8 cellular contexts compared by ENCODE assay signal in the genomic region with DNA sequence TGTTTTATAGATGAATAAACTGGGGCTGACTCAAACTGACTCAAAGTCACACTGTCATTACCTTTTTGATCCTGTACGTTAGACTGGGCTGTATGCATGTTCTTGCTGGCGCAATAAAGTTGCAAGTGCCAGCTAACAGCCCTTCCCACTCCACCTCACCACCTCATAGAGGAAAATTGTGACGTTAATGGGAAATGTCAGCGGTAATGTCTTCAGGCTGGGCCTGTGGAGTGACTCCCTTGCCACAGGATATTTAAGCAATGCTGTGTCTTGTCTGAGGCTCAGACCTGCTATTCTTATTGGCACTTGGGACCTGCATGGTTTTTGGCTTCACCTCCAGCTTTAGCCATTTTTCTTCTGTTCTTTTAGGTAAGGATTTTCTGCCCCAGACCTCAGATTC. TPM values are rescaled to one million over a fixed set of nuclear protein-coding genes. Genes with fewer than 3 reads are reported as not detected.
DNase-seq lines count a peak whose midpoint lies in the region; ATAC-seq and TF ChIP-seq lines count a peak whose summit lies in the region.

No MANE protein-coding gene starts in this region.

- no TSS peak for BruUV-seq in Panc1 (replicated peaks; lab: Mats Ljungman, UMichigan)

- 0 out of 2 replicates have a peak overlapping the region, but pooled peaks have one; percentile 2 for H3K9ac ChIP-seq in ES-I3 (ENCODE audit: low read depth, low read length)
- H3K9ac ChIP-seq in skeletal muscle tissue (ENCODE audit: low read depth in 1 of 3, low read length in 3 of 3): peak overlapping the region in 2 of 3 donors; percentile 17 to 40

- 56% methylated on average over 4 of the region's 4 CpGs for WGBS in esophagus muscularis mucosa
- WGBS in ovary, 3 donors: 62 to 83% (median 80%) methylated on average over 4 of the region's 4 CpGs

- peak overlapping the region; percentile 45; the same call in 1 of the 2 replicates for H3K27ac ChIP-seq in Panc1 (ENCODE audit: low read length)
- H3K27ac ChIP-seq in esophagus muscularis mucosa (replicated peaks in 1 of 4): peak overlapping the region; percentile 21 to 48 (median 33)
- H3K27ac ChIP-seq in skeletal muscle tissue (ENCODE audit: low read depth, low read length): peak overlapping the region; percentile 28
- peak overlapping the region in 1 of 2 donors; percentile 1 for H3K27ac ChIP-seq in ovary

- no peak overlapping the region for H3K4me3 ChIP-seq in Panc1 (ENCODE audit: low read depth in 2 of 2, low read length in 2 of 2)
- no peak overlapping the region for H3K4me3 ChIP-seq in esophagus muscularis mucosa
- H3K4me3 ChIP-seq in skeletal muscle tissue (ENCODE audit: low read length in 3 of 3): no peak overlapping the region
- H3K4me3 ChIP-seq in ovary: no peak overlapping the region

- CTCF ChIA-PET in Panc1 (lab: Charles Lee): interaction anchor here (0.6 to 1.4 kb wide), 9 partner anchors 35 to 252 kb away, joined by 3 to 9 read pairs (median 4); partner anchors contain the start of genes CFLAR and FLACC1

- TF ChIP-seq POLR2A in esophagus muscularis mucosa (IDR thresholded peaks at IDR 0.05; ENCODE audit: low read depth) (no peak), ovary (IDR thresholded peaks at IDR 0.05) (no peak)

- DNase-seq in Panc1 (ENCODE audit: low read depth, low spot score) (no peak), esophagus muscularis mucosa (ENCODE audit: extremely low spot score) (no peak), ovary (no peak), SW480 (ENCODE audit: low spot score) (no peak), SHP77 (lab: John Stamatoyannopoulos, UW) (no peak)

- no peaks in the 10 kb centered on the region for H3K36me3 ChIP-seq in ES-I3 (ENCODE audit: insufficient read depth, low read length)
- H3K36me3 ChIP-seq in Panc1 (ENCODE audit: control insufficient read depth, insufficient read depth, low read length): peaks cover 1% of the 10 kb centered on the region; the same call in 1 of the 2 replicates
- H3K36me3 ChIP-seq in esophagus muscularis mucosa: peaks cover 63 to 100% (median 96%) of the 10 kb centered on the region in 4 donors
- peaks cover 58 to 69% (median 62%) of the 10 kb centered on the region in 3 donors for H3K36me3 ChIP-seq in skeletal muscle tissue (ENCODE audit: control insufficient read depth in 3 of 3, insufficient read depth in 3 of 3, low read length in 3 of 3)
- H3K36me3 ChIP-seq in ovary: no peaks in the 10 kb centered on the region

- H3K4me1 ChIP-seq in ES-I3 (ENCODE audit: insufficient read depth, low read length): peaks cover 6% of the 10 kb centered on the region; the same call in 1 of the 2 replicates
- H3K4me1 ChIP-seq in Panc1 (ENCODE audit: control insufficient read depth, insufficient read depth, low read length): peaks cover 8% of the 10 kb centered on the region
- peaks cover 23 to 56% (median 52%) of the 10 kb centered on the region in 4 donors for H3K4me1 ChIP-seq in esophagus muscularis mucosa
- peaks cover 8 to 20% (median 14%) of the 10 kb centered on the region in 3 donors for H3K4me1 ChIP-seq in skeletal muscle tissue (ENCODE audit: control insufficient read depth in 3 of 3, insufficient read depth in 3 of 3, low read length in 3 of 3)
- H3K4me1 ChIP-seq in ovary (ENCODE audit: insufficient read depth): peaks cover 6% of the 10 kb centered on the region

- ATAC-seq in HG02610 (IDR thresholded peaks at IDR 0.05; ENCODE audit: unreplicated experiment) (peak; percentile 5), Panc1 (peak; percentile 43; the same call in 1 of the 2 replicates)

- in situ Hi-C loops in Panc1 (cut with HindIII; ENCODE audit: low pct_unique_long_range_greater_than_20kb, low sequenced_read_pairs): no loop called here

- TF ChIP-seq EP300 in esophagus muscularis mucosa (IDR thresholded peaks at IDR 0.05): no peak
- no peak for TF ChIP-seq EP300 in ovary (IDR thresholded peaks at IDR 0.05)

- TF ChIP-seq CTCF in Panc1 (IDR thresholded peaks at IDR 0.05) (no peak), esophagus muscularis mucosa (IDR thresholded peaks at IDR 0.05) (no peak), ovary (IDR thresholded peaks at IDR 0.05) (no peak)

- H3K27me3 ChIP-seq in Panc1 (ENCODE audit: control insufficient read depth, insufficient read depth, low read length) (no peaks in the 10 kb centered on the region), esophagus muscularis mucosa (no peaks in the 10 kb centered on the region), skeletal muscle tissue (ENCODE audit: control insufficient read depth in 3 of 3, insufficient read depth in 3 of 3, low read length in 3 of 3) (no peaks in the 10 kb centered on the region), ovary (no peaks in the 10 kb centered on the region)

- POLR2A ChIA-PET in Panc1 (lab: Charles Lee): interaction anchor here (0.6 to 0.7 kb wide), 2 partner anchors 39 to 42 kb away, joined by 4 read pairs; partner anchors contain the start of gene CFLAR

- H3K9me3 ChIP-seq in ES-I3 (ENCODE audit: control insufficient read depth, insufficient read depth, low read length): no peaks in the 10 kb centered on the region
- no peaks in the 10 kb centered on the region for H3K9me3 ChIP-seq in Panc1 (ENCODE audit: control insufficient read depth, insufficient read depth, low read depth, low read length)
- H3K9me3 ChIP-seq in esophagus muscularis mucosa: no peaks in the 10 kb centered on the region
- no peaks in the 10 kb centered on the region for H3K9me3 ChIP-seq in skeletal muscle tissue (ENCODE audit: control insufficient read depth in 3 of 3, low read length in 3 of 3)
- H3K9me3 ChIP-seq in ovary: no peaks in the 10 kb centered on the region

- intact Hi-C loops in Panc1 (cut with micrococcal nuclease; ENCODE audit: unreplicated experiment) (no loop called here), esophagus muscularis mucosa (cut with DNase I) (loop anchor here (5.0 kb wide), 1 partner anchor 40 kb away; the partner anchor contains the start of gene CFLAR), ovary (cut with DNase I) (no loop called here)

RNA-seq across cellular contexts. Expression of gene CASP10, which starts 25.2 kb away (rescaled TPM):
- 0.87 TPM for total RNA-seq in Panc1 (2021; ENCODE audit: unreplicated experiment)
- polyA plus RNA-seq in Panc1 (2012; ENCODE audit: insufficient read length): 0.11 TPM
- total RNA-seq in esophagus muscularis mucosa: 1 to 10 TPM; 2.2 to 7.3 (median 4.3) TPM
- total RNA-seq in skeletal muscle tissue: 16.2 TPM
- total RNA-seq in ovary: 10 to 100 TPM in 1 of 7 donors, 1 to 10 TPM in 6; 2.1 to 19.0 (median 3.8) TPM
- 1 to 10 TPM; 2.4 to 7.8 TPM for polyA plus RNA-seq in ovary

RNA-seq across cellular contexts. Expression of gene CFLAR, which starts 41.7 kb away (rescaled TPM):
- total RNA-seq in Panc1 (2021; ENCODE audit: unreplicated experiment) (46.3 TPM), esophagus muscularis mucosa (100 to 1,000 TPM; 137 to 236 (median 202) TPM), skeletal muscle tissue (62.6 TPM), ovary (100 to 1,000 TPM in 1 of 7 donors, 10 to 100 TPM in 6; 50.0 to 111 (median 67.9) TPM)
- 22.2 TPM for polyA plus RNA-seq in Panc1 (2012; ENCODE audit: insufficient read length)
- 10 to 100 TPM; 26.7 to 88.7 TPM for polyA plus RNA-seq in ovary
